ENCODE assay signal across 22 cellular contexts in the genomic region with DNA sequence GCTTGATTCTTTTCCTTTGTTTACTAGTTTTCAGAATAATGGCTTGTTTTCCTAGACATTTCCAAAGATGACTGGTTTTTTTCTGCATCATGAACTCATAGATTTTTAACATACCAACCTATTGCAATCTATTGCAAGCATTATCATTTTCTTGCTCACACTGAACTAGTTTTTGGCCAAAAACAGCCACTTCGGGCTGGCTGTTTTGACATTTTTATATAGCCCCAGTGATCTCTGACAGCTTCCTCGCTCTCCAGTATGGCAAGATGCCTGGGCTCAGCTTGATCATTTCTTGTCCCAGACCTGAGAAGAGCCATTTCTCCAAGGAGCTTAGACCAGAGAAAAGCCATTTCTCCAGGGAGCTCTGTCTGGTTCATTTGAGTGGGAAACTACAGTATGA.
A peak's percentile ranks its signal among the peaks of the same experiment; 100 is the strongest.
DNase-seq lines count a peak whose midpoint lies in the region; ATAC-seq, FAIRE-seq and TF ChIP-seq lines count a peak whose summit lies in the region.
"Had no signal": no experiment of that assay in that cellular context is flagged by ENCODE, and none has a peak within 500 bp of the region (broad histone marks: within the 10 kb centered on the region; RNA-seq: fewer than 3 reads in every experiment).

No MANE protein-coding gene starts in this region.

- H3K23me2 ChIP-seq in H9 (ENCODE audit: insufficient read length, low read depth, low read length, poor library complexity, severe bottlenecking), result no peaks in the 10 kb centered on the region

- no peaks in the 10 kb centered on the region for H3K27me3 ChIP-seq in H9 (ENCODE audit: insufficient read depth, low read length)
- H3K27me3 ChIP-seq in adrenal gland, result no peaks in the 10 kb centered on the region

- H2AFZ ChIP-seq in H9 (ENCODE audit: low read length), result no peak overlapping the region

- no peak overlapping the region for H2BK5ac ChIP-seq in H9 (ENCODE audit: insufficient read length, low read length)

- H3K9ac ChIP-seq in kidney (ENCODE audit: low read length in 2 of 2) (no peak overlapping the region), H9 (ENCODE audit: extremely low read depth, insufficient read length, low read length) (no peak overlapping the region)

- peak overlapping the region; percentile 83 for H3K27ac Mint-ChIP-seq in HFFc6
- H3K27ac Mint-ChIP-seq in H9, result no peak overlapping the region
- H3K27ac Mint-ChIP-seq: activated B cell treated with CpG ODN at 0.5 μM for 24 hours; stimulated activated memory B cell treated with anti-CD40 and anti-IgM and Interleukin-4, amounts not matched to agents 10 μg/mL and 1 μg/mL and 100 μg/mL, for 72 hours had no signal

- H4K8ac ChIP-seq in H9 (replicated peaks; ENCODE audit: insufficient read length, low read depth, low read length), result no peak overlapping the region

- intact Hi-C loops in kidney (cut with DNase I) (no loop called here), adrenal gland (cut with DNase I) (no loop called here)

- H4K91ac ChIP-seq in H9 (ENCODE audit: insufficient read length, low read depth, low read length), result no peak overlapping the region

- H3K4me1 Mint-ChIP-seq in HFFc6 (ENCODE audit: low read depth) (peaks cover 71% of the 10 kb centered on the region), H9 (no peaks in the 10 kb centered on the region)
- H3K4me1 Mint-ChIP-seq: activated B cell treated with CpG ODN at 0.5 μM for 24 hours; central memory CD8-positive, alpha-beta T cell; stimulated activated memory B cell treated with anti-CD40 and anti-IgM and Interleukin-4, amounts not matched to agents 10 μg/mL and 1 μg/mL and 100 μg/mL, for 72 hours had no signal

- H3T11ph ChIP-seq in H9 (ENCODE audit: low read length), result no peak overlapping the region

- DNase-seq in AG09309 (ENCODE audit: low read depth), result peak; percentile 58
- DNase-seq in HFFc6, result peak; percentile 46
- DNase-seq in choroid plexus epithelial cell (ENCODE audit: low read depth), result peak; percentile 75
- peak; percentile 55 for DNase-seq in kidney
- DNase-seq in stimulated activated naive CD4-positive, alpha-beta T cell treated with Interleukin-2 at 50 U/mL for 16 hours (lab: John Stamatoyannopoulos, UW), result no peak
- no peak for DNase-seq in H9
- DNase-seq in adrenal gland, result no peak
- DNase-seq: activated B cell treated with CpG ODN at 0.5 μM for 24 hours; activated naive CD4-positive, alpha-beta T cell treated with anti-CD3 and anti-CD28 coated beads, Interleukin-2, amount 50 U/mL, for 16 hours; anterior cingulate cortex; DMS53; effector CD4-positive, alpha-beta T cell; glutamatergic neuron; lower lobe of right lung; NCI-H1048; NCI-H1930; spleen; stimulated activated CD4-positive, alpha-beta T cell treated with anti-CD3 and anti-CD28 coated beads, Interleukin-4, amount 100 ng/mL, for 1 hour had no signal

- H3K36me3 Mint-ChIP-seq in HFFc6 (ENCODE audit: low read depth) (peaks cover 13% of the 10 kb centered on the region), H9 (ENCODE audit: insufficient read depth in 1 of 3, low read depth in 3 of 3) (no peaks in the 10 kb centered on the region; a peak in 1 of 7 replicates)
- H3K36me3 Mint-ChIP-seq: stimulated activated memory B cell treated with anti-CD40 and anti-IgM and Interleukin-4, amounts not matched to agents 10 μg/mL and 1 μg/mL and 100 μg/mL, for 72 hours had no signal

- no peak for TF ChIP-seq POLR2A in adrenal gland (IDR thresholded peaks at IDR 0.05)

- ATAC-seq in HG02973 (IDR thresholded peaks at IDR 0.05; ENCODE audit: unreplicated experiment), result no peak
- ATAC-seq: GM12878; lower lobe of right lung; stimulated activated memory B cell treated with anti-CD40 and anti-IgM and Interleukin-4, amounts not matched to agents 10 μg/mL and 1 μg/mL and 100 μg/mL, for 72 hours had no signal

- no peak overlapping the region for H2BK120ac ChIP-seq in H9 (ENCODE audit: low read depth, low read length, poor library complexity, severe bottlenecking)

- no peak overlapping the region for H2BK15ac ChIP-seq in H9 (ENCODE audit: low read depth, low read length)

- no peaks in the 10 kb centered on the region for H3K27me3 Mint-ChIP-seq in HFFc6 (ENCODE audit: insufficient read depth)
- no peaks in the 10 kb centered on the region for H3K27me3 Mint-ChIP-seq in H9 (ENCODE audit: low read depth)

- H3K9me3 Mint-ChIP-seq in HFFc6, result no peaks in the 10 kb centered on the region; the same call in 1 of the 2 replicates
- no peaks in the 10 kb centered on the region for H3K9me3 Mint-ChIP-seq in H9
- H3K9me3 Mint-ChIP-seq: activated B cell treated with CpG ODN at 0.5 μM for 24 hours; central memory CD8-positive, alpha-beta T cell; stimulated activated memory B cell treated with anti-CD40 and anti-IgM and Interleukin-4, amounts not matched to agents 10 μg/mL and 1 μg/mL and 100 μg/mL, for 72 hours had no signal

- H3K4me3 Mint-ChIP-seq in HFFc6 (no peak overlapping the region), H9 (no peak overlapping the region)
- H3K4me3 Mint-ChIP-seq: activated B cell treated with CpG ODN at 0.5 μM for 24 hours; central memory CD8-positive, alpha-beta T cell; stimulated activated memory B cell treated with anti-CD40 and anti-IgM and Interleukin-4, amounts not matched to agents 10 μg/mL and 1 μg/mL and 100 μg/mL, for 72 hours had no signal

- no peak overlapping the region for H2BK12ac ChIP-seq in H9 (ENCODE audit: insufficient read length, low read depth, low read length)

- TF ChIP-seq CTCF in AG09309 (IDR thresholded peaks at IDR 0.05; ENCODE audit: control insufficient read depth, insufficient read depth, low read depth, low read length, missing control alignments), result no peak
- no peak for TF ChIP-seq CTCF in HFFc6 (IDR thresholded peaks at IDR 0.05)
- TF ChIP-seq CTCF in choroid plexus epithelial cell (conservative IDR thresholded peaks at IDR 0.05; ENCODE audit: low read depth, low read length), result no peak
- no peak for TF ChIP-seq CTCF in kidney (IDR thresholded peaks at IDR 0.05; ENCODE audit: borderline replicate concordance, extremely low read depth, insufficient read depth)
- no peak for TF ChIP-seq CTCF in H9 (conservative IDR thresholded peaks at IDR 0.05)
- TF ChIP-seq CTCF in adrenal gland (IDR thresholded peaks at IDR 0.05), result no peak

- H3K14ac ChIP-seq in H9 (ENCODE audit: insufficient read depth, low read length), result no peak overlapping the region

- no peak overlapping the region for H2AK5ac ChIP-seq in H9 (ENCODE audit: insufficient read length, low read length)

- no peak overlapping the region for H2BK20ac ChIP-seq in H9 (ENCODE audit: low read depth, low read length, poor library complexity, severe bottlenecking)

- H3K23ac ChIP-seq in H9 (ENCODE audit: insufficient read length, low read depth, low read length), result no peak overlapping the region

- H3K36me3 ChIP-seq in kidney (ENCODE audit: control insufficient read depth in 1 of 2, insufficient read depth in 2 of 2, low read length in 2 of 2) (no peaks in the 10 kb centered on the region), adrenal gland (replicated peaks in 1 of 2) (no peaks in the 10 kb centered on the region)
- H3K36me3 ChIP-seq: lower lobe of right lung, spleen had no signal

- FAIRE-seq in kidney (lab: Jason Lieb, UNC), result no peak
- FAIRE-seq: GM12878 had no signal

- H3K18ac ChIP-seq in H9 (ENCODE audit: insufficient read length, low read depth, low read length), result no peak overlapping the region

- no peaks in the 10 kb centered on the region for H3K79me1 ChIP-seq in H9 (ENCODE audit: insufficient read depth, low read depth, low read length, poor library complexity, severe bottlenecking)

- H3K56ac ChIP-seq in H9 (ENCODE audit: insufficient read length, low read depth, low read length), result no peak overlapping the region

- H4K5ac ChIP-seq in H9 (ENCODE audit: insufficient read length, low read depth, low read length), result no peak overlapping the region

- no peaks in the 10 kb centered on the region for H4K20me1 ChIP-seq in H9 (ENCODE audit: control insufficient read depth, insufficient read depth, insufficient read length)

- WGBS in H9 (ENCODE audit: extremely low coverage, insufficient read length, low lambda C conversion rate), result no CpG with 5 or more reads among the region's 2 CpGs
- 77 to 80% (median 79%) methylated on average over 2 of the region's 2 CpGs for WGBS in adrenal gland, 4 donors

- no peak overlapping the region for H3K4ac ChIP-seq in H9 (ENCODE audit: low read depth, low read length)

- H3K4me1 ChIP-seq in kidney (ENCODE audit: control insufficient read depth in 1 of 2, insufficient read depth in 1 of 2, low read depth in 1 of 2, low read length in 2 of 2), result no peaks in the 10 kb centered on the region
- H3K4me1 ChIP-seq in H9 (ENCODE audit: insufficient read depth, low read length), result no peaks in the 10 kb centered on the region
- peaks cover 4 to 5% of the 10 kb centered on the region in 2 donors for H3K4me1 ChIP-seq in adrenal gland (replicated peaks in 1 of 2)
- H3K4me1 ChIP-seq: lower lobe of right lung had no signal

- H3K9me3 ChIP-seq in kidney (ENCODE audit: control insufficient read depth in 1 of 2, low read length in 2 of 2), result no peaks in the 10 kb centered on the region
- no peaks in the 10 kb centered on the region for H3K9me3 ChIP-seq in H9 (ENCODE audit: control insufficient read depth, low read depth, low read length)
- no peaks in the 10 kb centered on the region for H3K9me3 ChIP-seq in adrenal gland (replicated peaks in 1 of 3)
- H3K9me3 ChIP-seq: lower lobe of right lung, spleen had no signal

- H3K27ac ChIP-seq in kidney (ENCODE audit: low read depth in 2 of 2, low read length in 2 of 2) (no peak overlapping the region), H9 (ENCODE audit: insufficient read length, low read depth, low read length) (no peak overlapping the region), adrenal gland (no peak overlapping the region)
- H3K27ac ChIP-seq: lower lobe of right lung, spleen had no signal

- no peaks in the 10 kb centered on the region for H3K79me2 ChIP-seq in H9 (ENCODE audit: insufficient read depth, low read length)

- H3K4me2 ChIP-seq in H9 (ENCODE audit: insufficient read depth, insufficient read length, low read length), result no peak overlapping the region

- H3K4me3 ChIP-seq in AG09309 (ENCODE audit: control insufficient read depth, low read depth, low read length), result no peak overlapping the region
- no peak overlapping the region for H3K4me3 ChIP-seq in choroid plexus epithelial cell (ENCODE audit: low read depth, low read length)
- no peak overlapping the region for H3K4me3 ChIP-seq in kidney (ENCODE audit: low read length in 2 of 2)
- no peak overlapping the region for H3K4me3 ChIP-seq in adrenal gland
- H3K4me3 ChIP-seq: GM12878, lower lobe of right lung, spleen had no signal

Comparison
In these comparisons a context has a peak if more than half of its experiments do, and no peak if none do; other contexts are left out.
1. DNase-seq: peak in AG09309 (single experiment), HFFc6 (single experiment), choroid plexus epithelial cell (single experiment) and kidney (single experiment); none in stimulated activated naive CD4-positive, alpha-beta T cell treated with Interleukin-2 at 50 U/mL for 16 hours (single experiment), H9 (single experiment) and adrenal gland (0 of 7).